21 cellular contexts compared by ENCODE assay signal in the genomic region with DNA sequence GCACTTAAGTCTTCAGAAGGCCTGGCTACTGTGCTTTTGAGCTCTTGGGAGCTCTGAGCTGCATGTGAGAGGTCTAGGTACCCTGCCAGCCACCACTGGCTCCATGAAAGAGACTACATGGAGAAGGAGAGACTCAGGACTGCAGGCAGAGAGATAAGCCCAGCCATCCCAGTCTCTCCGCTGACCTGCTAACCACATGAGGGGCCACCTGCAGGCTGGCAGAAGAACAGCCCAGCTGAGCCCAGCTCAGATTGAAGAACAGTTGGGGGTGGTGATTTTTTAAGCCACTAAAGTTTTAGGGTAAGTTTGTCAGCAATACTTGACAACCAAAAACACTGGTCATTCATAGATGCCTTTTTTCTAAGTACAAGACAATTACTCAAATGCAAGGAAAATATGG.
A peak's percentile ranks its signal among the peaks of the same experiment; 100 is the strongest.
DNase-seq lines count a peak whose midpoint lies in the region; ATAC-seq, FAIRE-seq and TF ChIP-seq lines count a peak whose summit lies in the region.
"Had no signal": no experiment of that assay in that cellular context is flagged by ENCODE, and none has a peak within 500 bp of the region (broad histone marks: within the 10 kb centered on the region; RNA-seq: fewer than 3 reads in every experiment).

No MANE protein-coding gene starts in this region.

- H4K20me1 ChIP-seq in HepG2 (ENCODE audit: insufficient read depth, low read length) (no peaks in the 10 kb centered on the region), GM12878 (ENCODE audit: control insufficient read depth, insufficient read depth) (no peaks in the 10 kb centered on the region)

- in situ Hi-C loops in HepG2 (cut with HindIII; ENCODE audit: extremely low pct_ligation_motif_present, low pct_unique_long_range_greater_than_20kb): no loop called here
- in situ Hi-C loops in GM12878 (cut with MboI): no loop called here

- DNase-seq in HepG2 (ENCODE audit: low spot score) (no peak), right lobe of liver (no peak), OCI-M1 (lab: John Stamatoyannopoulos, UW) (peak; percentile 8), GM12878 (ENCODE audit: low read depth, low spot score) (no peak), cortex of kidney (lab: John Stamatoyannopoulos, UW) (no peak), iPS-NIHi7 (ENCODE audit: extremely low spot score) (no peak), NCI-H1048 (lab: John Stamatoyannopoulos, UW) (no peak)
- DNase-seq: DMS 273 treated with DMSO at 0.1 percent for 48 hours, MV-4-11, NCI-H1436, NCI-H2029, NCI-H2171, NCI-H446 treated with DMSO at 0.1 percent for 48 hours, NCI-H774, Peyer's patch, Right ventricle myocardium superior had no signal

- no peaks in the 10 kb centered on the region for H3K27me3 ChIP-seq in HepG2 (ENCODE audit: control insufficient read depth in 1 of 2, insufficient read depth in 2 of 2, low read length in 2 of 2)
- H3K27me3 ChIP-seq in right lobe of liver: no peaks in the 10 kb centered on the region
- H3K27me3 ChIP-seq in GM12878 (replicated peaks in 1 of 2; ENCODE audit: control insufficient read depth in 2 of 2, insufficient read depth in 2 of 2, low read length in 1 of 2): no peaks in the 10 kb centered on the region
- H3K27me3 ChIP-seq: Peyer's patch had no signal

- no peak for TF ChIP-seq CTCF in HepG2 (CRISPR knock-in tag; IDR thresholded peaks at IDR 0.05)
- no peak for TF ChIP-seq CTCF in right lobe of liver (IDR thresholded peaks at IDR 0.05)
- TF ChIP-seq CTCF in GM12878 (IDR thresholded peaks at IDR 0.05 in 2 of 3, conservative IDR thresholded peaks at IDR 0.05 in 1 of 3; ENCODE audit: control insufficient read depth in 2 of 3, extremely low read depth in 1 of 3, insufficient read depth in 1 of 3, low read depth in 3 of 3, low read length in 3 of 3): no peak

- TF ChIP-seq RAD21 in HepG2 (CRISPR knock-in tag; IDR thresholded peaks at IDR 0.05): no peak
- TF ChIP-seq RAD21 in GM12878 (IDR thresholded peaks at IDR 0.05; ENCODE audit: insufficient read depth, low read depth, low read length): no peak

- RAD21 ChIA-PET in GM12878 (lab: Charles Lee; ENCODE audit: unreplicated experiment): no interaction called here

- H3K9ac ChIP-seq in HepG2 (ENCODE audit: insufficient read depth, low read depth, low read length) (no peak overlapping the region), GM12878 (ENCODE audit: control insufficient read depth, insufficient read depth, low read length) (no peak overlapping the region)

- WGBS in HepG2 (ENCODE audit: low lambda C conversion rate): no CpG with 5 or more reads among the region's 1 CpG
- WGBS in right lobe of liver (ENCODE audit: insufficient coverage, low coverage, low lambda C conversion rate, missing lambda C conversion rate): no CpG with 5 or more reads among the region's 1 CpG
- WGBS in GM12878 (ENCODE audit: insufficient coverage, insufficient replicate concordance, low lambda C conversion rate, missing lambda C conversion rate): 86% methylated on average over 1 of the region's 1 CpG

- H3K4me1 ChIP-seq in HepG2 (ENCODE audit: insufficient read depth, low read length): no peaks in the 10 kb centered on the region
- H3K4me1 ChIP-seq in right lobe of liver: no peaks in the 10 kb centered on the region
- no peaks in the 10 kb centered on the region for H3K4me1 ChIP-seq in GM12878 (ENCODE audit: control insufficient read depth, insufficient read depth, low read length)
- H3K4me1 ChIP-seq: A549, HAP-1, Peyer's patch had no signal

- no peak overlapping the region for H2AFZ ChIP-seq in HepG2 (ENCODE audit: low read length)
- H2AFZ ChIP-seq in GM12878 (ENCODE audit: control insufficient read depth, low read depth, low read length): no peak overlapping the region

- no peak for FAIRE-seq in HepG2 (lab: Jason Lieb, UNC)
- no peak for FAIRE-seq in GM12878 (lab: Jason Lieb, UNC)
- FAIRE-seq: A549, K562 had no signal

- SMC1A ChIA-PET in GM12878 (lab: Charles Lee; ENCODE audit: uncharacterized antibody, unreplicated experiment): interaction anchor here (0.5 kb wide), 1 partner anchor 134 kb away, joined by 3 read pairs; no protein-coding TSS in a partner anchor

- BruUV-seq in HepG2 (replicated peaks; lab: Mats Ljungman, UMichigan) (no TSS peak), GM12878 (replicated peaks; lab: Mats Ljungman, UMichigan) (no TSS peak)

- ATAC-seq in HepG2 (0 out of 3 replicates have a peak, but pooled peaks have one; percentile 29), right lobe of liver (no peak), GM12878 (peak; percentile 54; the same call in 2 of the 3 replicates), HG03442 (IDR thresholded peaks at IDR 0.05; ENCODE audit: unreplicated experiment) (no peak)
- ATAC-seq: A549, K562, SK-N-SH treated with all-trans-retinoic acid at 6 μM for 48 hours had no signal

- H3K4me2 ChIP-seq in HepG2 (ENCODE audit: low read depth, low read length): no peak overlapping the region
- no peak overlapping the region for H3K4me2 ChIP-seq in GM12878 (ENCODE audit: control insufficient read depth, insufficient read depth)
- H3K4me2 ChIP-seq: A549 had no signal

- no peak overlapping the region for H3K4me3 ChIP-seq in HepG2 (replicated peaks in 1 of 3; ENCODE audit: insufficient read depth in 1 of 3, low read depth in 2 of 3, low read length in 3 of 3)
- H3K4me3 ChIP-seq in right lobe of liver: no peak overlapping the region
- H3K4me3 ChIP-seq in GM12878: no peak overlapping the region
- H3K4me3 ChIP-seq: A549, HAP-1, K562, Peyer's patch had no signal

- POLR2A ChIA-PET in HepG2 (lab: Yijun Ruan, JAX): no interaction called here
- POLR2A ChIA-PET in GM12878 (lab: Charles Lee): no interaction called here

- TF ChIP-seq EP300 in HepG2 (IDR thresholded peaks at IDR 0.05; ENCODE audit: low read depth in 2 of 2, low read length in 2 of 2) (no peak), HepG2 (CRISPR knock-in tag; IDR thresholded peaks at IDR 0.05; ENCODE audit: borderline replicate concordance) (no peak), GM12878 (IDR thresholded peaks at IDR 0.05; ENCODE audit: borderline replicate concordance in 1 of 2, control insufficient read depth in 1 of 2, low read depth in 2 of 2, low read length in 2 of 2) (no peak)

- H3K9me3 ChIP-seq in HepG2 (ENCODE audit: low read length): peaks cover 19% of the 10 kb centered on the region
- H3K9me3 ChIP-seq in right lobe of liver: no peaks in the 10 kb centered on the region
- no peaks in the 10 kb centered on the region for H3K9me3 ChIP-seq in GM12878 (replicated peaks; ENCODE audit: control insufficient read depth, insufficient read depth, low read length)
- H3K9me3 ChIP-seq: A549, HAP-1, Peyer's patch had no signal

- TF ChIP-seq POLR2A in HepG2 (IDR thresholded peaks at IDR 0.05; ENCODE audit: insufficient read depth in 1 of 2, low read depth in 2 of 2, low read length in 2 of 2): no peak
- no peak for TF ChIP-seq POLR2A in right lobe of liver (IDR thresholded peaks at IDR 0.05)
- TF ChIP-seq POLR2A in GM12878 (IDR thresholded peaks at IDR 0.05; ENCODE audit: low read depth, low read length): no peak

- no peaks in the 10 kb centered on the region for H3K79me2 ChIP-seq in HepG2 (ENCODE audit: insufficient read depth, low read length)
- no peaks in the 10 kb centered on the region for H3K79me2 ChIP-seq in GM12878 (ENCODE audit: control insufficient read depth, insufficient read depth, low read length)

- CTCF ChIA-PET in HepG2 (lab: Yijun Ruan, JAX; ENCODE audit: low intra/inter-chr PET ratio, low total read pairs): no interaction called here
- CTCF ChIA-PET in GM12878 (lab: Yijun Ruan, JAX): interaction anchor here (0.8 kb wide), 1 partner anchor 94 kb away, joined by 3 read pairs; no protein-coding TSS in a partner anchor

- H3K27ac ChIP-seq in HepG2 (ENCODE audit: extremely low read length, insufficient read depth, low read length): no peak overlapping the region
- no peak overlapping the region for H3K27ac ChIP-seq in right lobe of liver
- H3K27ac ChIP-seq in GM12878 (ENCODE audit: control insufficient read depth, insufficient read depth): no peak overlapping the region
- H3K27ac ChIP-seq: A549, Peyer's patch had no signal

- intact Hi-C loops in HepG2 (cut with micrococcal nuclease; ENCODE audit: unreplicated experiment): no loop called here
- intact Hi-C loops in right lobe of liver (cut with DNase I): no loop called here
- intact Hi-C loops in GM12878 (cut with micrococcal nuclease; ENCODE audit: unreplicated experiment): no loop called here

- H3K36me3 ChIP-seq in HepG2 (replicated peaks in 1 of 2; ENCODE audit: control insufficient read depth in 1 of 2, insufficient read depth in 2 of 2, low read length in 2 of 2) (no peaks in the 10 kb centered on the region), right lobe of liver (no peaks in the 10 kb centered on the region), GM12878 (ENCODE audit: control insufficient read depth in 2 of 2, insufficient read depth in 2 of 2, low read length in 1 of 2) (no peaks in the 10 kb centered on the region)
- H3K36me3 ChIP-seq: HAP-1, Peyer's patch had no signal

TF ChIP-seq in HepG2, 621 proteins besides CTCF, POLR2A, EP300 and RAD21 (continues in another document):
- TF ChIP-seq ZNF331 (CRISPR knock-in tag; IDR thresholded peaks at IDR 0.05): peak; percentile 77
- TF ChIP-seq, protein P1, sequence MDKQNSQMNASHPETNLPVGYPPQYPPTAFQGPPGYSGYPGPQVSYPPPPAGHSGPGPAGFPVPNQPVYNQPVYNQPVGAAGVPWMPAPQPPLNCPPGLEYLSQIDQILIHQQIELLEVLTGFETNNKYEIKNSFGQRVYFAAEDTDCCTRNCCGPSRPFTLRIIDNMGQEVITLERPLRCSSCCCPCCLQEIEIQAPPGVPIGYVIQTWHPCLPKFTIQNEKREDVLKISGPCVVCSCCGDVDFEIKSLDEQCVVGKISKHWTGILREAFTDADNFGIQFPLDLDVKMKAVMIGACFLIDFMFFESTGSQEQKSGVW (CRISPR knock-in tag; IDR thresholded peaks at IDR 0.05; ENCODE audit: borderline replicate concordance): no peak

TF ChIP-seq in GM12878, 131 proteins besides CTCF, POLR2A, EP300 and RAD21 (continues in another document):
- TF ChIP-seq MYB (IDR thresholded peaks at IDR 0.05; ENCODE audit: borderline replicate concordance, low read depth, low read length): no peak
- no peak for TF ChIP-seq RBBP5 (conservative IDR thresholded peaks at IDR 0.05)
- no peak for TF ChIP-seq RELA (IDR thresholded peaks at IDR 0.05; ENCODE audit: borderline replicate concordance, partially characterized antibody)
- no peak for TF ChIP-seq IKZF1 (conservative IDR thresholded peaks at IDR 0.05)
- TF ChIP-seq MTA2 (IDR thresholded peaks at IDR 0.05; ENCODE audit: low read depth): no peak
- TF ChIP-seq KLF5 (IDR thresholded peaks at IDR 0.05; ENCODE audit: partially characterized antibody): no peak
- no peak for TF ChIP-seq KAT2A (conservative IDR thresholded peaks at IDR 0.05; ENCODE audit: control insufficient read depth, low read depth, low read length)
- no peak for TF ChIP-seq TCF3 (IDR thresholded peaks at IDR 0.05; ENCODE audit: borderline replicate concordance, insufficient read depth, low read depth, low read length)
- TF ChIP-seq, protein P2, sequence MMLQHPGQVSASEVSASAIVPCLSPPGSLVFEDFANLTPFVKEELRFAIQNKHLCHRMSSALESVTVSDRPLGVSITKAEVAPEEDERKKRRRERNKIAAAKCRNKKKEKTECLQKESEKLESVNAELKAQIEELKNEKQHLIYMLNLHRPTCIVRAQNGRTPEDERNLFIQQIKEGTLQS (IDR thresholded peaks at IDR 0.05; ENCODE audit: borderline replicate concordance, extremely low read depth, low read depth, low read length): no peak

Comparison
In these comparisons a context has a peak if more than half of its experiments do, and no peak if none do; other contexts are left out.
1. ATAC-seq: peak in HepG2 (single experiment) and GM12878 (single experiment); none in right lobe of liver (0 of 4) and HG03442 (single experiment).